Comparison of ENCODE assay signal across 28 cellular contexts in genomic region chr7:50423860-50424259, GRCh38.
"Had no signal": no experiment of that assay in that cellular context is flagged by ENCODE, and none has a peak within 500 bp of the region (broad histone marks: within the 10 kb centered on the region; RNA-seq: fewer than 3 reads in every experiment).

No MANE protein-coding gene starts in this region.

- H3K9me3 ChIP-seq: esophagus muscularis mucosa, gastroesophageal sphincter, heart left ventricle, left lung, mucosa of descending colon, psoas muscle, sigmoid colon, thyroid gland, vagina had no signal

- H3K27me3 Mint-ChIP-seq: naive thymus-derived CD4-positive, alpha-beta T cell; stimulated activated naive CD8-positive, alpha-beta T cell treated with anti-CD3 and anti-CD28 coated beads, Interleukin-15, Interleukin-2, amounts not matched to agents 100 ng/mL and 50 ng/mL, for 24 hours had no signal

- H3K36me3 Mint-ChIP-seq: mesothelial cell of epicardium; naive thymus-derived CD4-positive, alpha-beta T cell; neural progenitor cell; stimulated activated effector memory CD8-positive, alpha-beta T cell treated with anti-CD3 and anti-CD28 coated beads, Interleukin-12 subunit alpha, Interleukin-12 subunit beta, amount 100 ng/mL, for 72 hours had no signal

- H3K27ac ChIP-seq: coronary artery, esophagus muscularis mucosa, foreskin keratinocyte, gastroesophageal sphincter, heart left ventricle, hepatocyte, left lung, neural progenitor cell, psoas muscle, sigmoid colon, thyroid gland, vagina had no signal

- DNase-seq: dermis blood vessel endothelial cell; effector memory CD4-positive, alpha-beta T cell; foreskin keratinocyte; heart left ventricle; left cardiac atrium; left lung; mesenchymal stem cell; mucosa of descending colon; naive thymus-derived CD4-positive, alpha-beta T cell; psoas muscle; right cardiac atrium; sigmoid colon; stimulated activated CD4-positive, alpha-beta T cell treated with anti-CD3 and anti-CD28 coated beads, Interleukin-2, amount 100 ng/mL, for 24 hours; stimulated activated CD4-positive, alpha-beta T cell treated with anti-CD3 and anti-CD28 coated beads, Interleukin-4, amount 100 ng/mL, for 24 hours; thyroid gland; trophoblast cell had no signal

- H3K27ac Mint-ChIP-seq: mesothelial cell of epicardium; naive thymus-derived CD4-positive, alpha-beta T cell; nephron; neural progenitor cell; stimulated activated effector memory CD8-positive, alpha-beta T cell treated with anti-CD3 and anti-CD28 coated beads, Interleukin-12 subunit alpha, Interleukin-12 subunit beta, amount 100 ng/mL, for 72 hours had no signal

- H3K4me1 Mint-ChIP-seq: naive thymus-derived CD4-positive, alpha-beta T cell; nephron; stimulated activated effector memory CD8-positive, alpha-beta T cell treated with anti-CD3 and anti-CD28 coated beads, Interleukin-12 subunit alpha, Interleukin-12 subunit beta, amount 100 ng/mL, for 72 hours had no signal

- H2AFZ ChIP-seq: hepatocyte, neural progenitor cell had no signal

- H3K4me2 ChIP-seq: hepatocyte, neural progenitor cell had no signal

- H3K27me3 ChIP-seq: esophagus muscularis mucosa, foreskin keratinocyte, gastroesophageal sphincter, heart left ventricle, hepatocyte, left lung, neural progenitor cell, sigmoid colon, thyroid gland, vagina had no signal

- H3K79me2 ChIP-seq: hepatocyte had no signal

- H3K9me3 Mint-ChIP-seq: mesothelial cell of epicardium; naive thymus-derived CD4-positive, alpha-beta T cell; nephron; neural progenitor cell; stimulated activated effector memory CD8-positive, alpha-beta T cell treated with anti-CD3 and anti-CD28 coated beads, Interleukin-12 subunit alpha, Interleukin-12 subunit beta, amount 100 ng/mL, for 72 hours; stimulated activated naive CD8-positive, alpha-beta T cell treated with anti-CD3 and anti-CD28 coated beads, Interleukin-15, Interleukin-2, amounts not matched to agents 100 ng/mL and 50 ng/mL, for 24 hours had no signal

- H3K9ac ChIP-seq: neural progenitor cell had no signal

- ATAC-seq: foreskin keratinocyte; gastroesophageal sphincter; heart left ventricle; left cardiac atrium; mucosa of descending colon; naive thymus-derived CD4-positive, alpha-beta T cell; psoas muscle; right cardiac atrium; stimulated activated effector memory CD8-positive, alpha-beta T cell treated with anti-CD3 and anti-CD28 coated beads, Interleukin-12 subunit alpha, Interleukin-12 subunit beta, amount 100 ng/mL, for 72 hours had no signal

- H3K4me3 Mint-ChIP-seq: mesothelial cell of epicardium; naive thymus-derived CD4-positive, alpha-beta T cell; nephron; neural progenitor cell; stimulated activated effector memory CD8-positive, alpha-beta T cell treated with anti-CD3 and anti-CD28 coated beads, Interleukin-12 subunit alpha, Interleukin-12 subunit beta, amount 100 ng/mL, for 72 hours; stimulated activated naive CD8-positive, alpha-beta T cell treated with anti-CD3 and anti-CD28 coated beads, Interleukin-15, Interleukin-2, amounts not matched to agents 100 ng/mL and 50 ng/mL, for 24 hours had no signal

- H3K36me3 ChIP-seq: esophagus muscularis mucosa, gastroesophageal sphincter, heart left ventricle, left lung, neural progenitor cell, sigmoid colon, thyroid gland, vagina had no signal

- H3K4me1 ChIP-seq: esophagus muscularis mucosa, foreskin keratinocyte, gastroesophageal sphincter, heart left ventricle, left lung, psoas muscle, sigmoid colon, thyroid gland, vagina had no signal

- FAIRE-seq: endothelial cell of umbilical vein, islet of Langerhans had no signal

- H3K4me3 ChIP-seq: coronary artery, esophagus muscularis mucosa, gastroesophageal sphincter, heart left ventricle, hepatocyte, left lung, mucosa of descending colon, neural progenitor cell, psoas muscle, sigmoid colon, thyroid gland, vagina had no signal
